8 cellular contexts compared by ENCODE assay signal in genomic region chr4:78775278-78776030, GRCh38. TPM values are rescaled to one million over a fixed set of nuclear protein-coding genes. Genes with fewer than 3 reads are reported as not detected.
DNase-seq lines count a peak whose midpoint lies in the region; ATAC-seq and TF ChIP-seq lines count a peak whose summit lies in the region.

No MANE protein-coding gene starts in this region.

- H3K36me3 ChIP-seq in KMS-11 (ENCODE audit: insufficient read depth), result no peaks in the 10 kb centered on the region; the same call in 1 of the 2 replicates

- H2AFZ ChIP-seq in KMS-11 (ENCODE audit: low read depth), result peak overlapping the region; percentile 63

- peak overlapping the region; percentile 98 for H3K27ac ChIP-seq in KMS-11
- peak overlapping the region; percentile 96 for H3K27ac ChIP-seq in temporal lobe (ENCODE audit: low read depth, low read length)

- no peaks in the 10 kb centered on the region for H3K36me3 Mint-ChIP-seq in activated naive CD4-positive, alpha-beta T cell treated with anti-CD3 and anti-CD28 coated beads, Interleukin-2, amount 50 U/mL, for 24 hours

- H3K4me3 ChIP-seq in KMS-11 (IDR thresholded peaks at IDR 0.05; ENCODE audit: insufficient read depth, low read depth, low read length), result peak overlapping the region; percentile 98

- H3K4me3 Mint-ChIP-seq in activated naive CD4-positive, alpha-beta T cell treated with anti-CD3 and anti-CD28 coated beads, Interleukin-2, amount 50 U/mL, for 24 hours, result peak overlapping the region; percentile 93

- no peak for TF ChIP-seq CTCF in KMS-11 (conservative IDR thresholded peaks at IDR 0.05; ENCODE audit: low read depth, low read length)
- TF ChIP-seq CTCF in omental fat pad (IDR thresholded peaks at IDR 0.05), result no peak

- H3K79me2 ChIP-seq in KMS-11 (ENCODE audit: insufficient read depth, low read depth), result peaks cover 39% of the 10 kb centered on the region

- peaks cover 63% of the 10 kb centered on the region for H3K4me1 ChIP-seq in KMS-11 (ENCODE audit: low read depth, poor library complexity, severe bottlenecking)

- no peaks in the 10 kb centered on the region for H3K27me3 Mint-ChIP-seq in activated naive CD4-positive, alpha-beta T cell treated with anti-CD3 and anti-CD28 coated beads, Interleukin-2, amount 50 U/mL, for 24 hours

- no peaks in the 10 kb centered on the region for H3K27me3 ChIP-seq in KMS-11 (ENCODE audit: insufficient read depth, low read depth)

- H3K9ac ChIP-seq in KMS-11, result peak overlapping the region; percentile 96

- H4K20me1 ChIP-seq in KMS-11 (ENCODE audit: insufficient read depth), result no peaks in the 10 kb centered on the region

- H3K4me1 Mint-ChIP-seq in activated naive CD4-positive, alpha-beta T cell treated with anti-CD3 and anti-CD28 coated beads, Interleukin-2, amount 50 U/mL, for 24 hours, result peaks cover 24% of the 10 kb centered on the region

- ATAC-seq in GM21786 (IDR thresholded peaks at IDR 0.05; ENCODE audit: unreplicated experiment) (peak; percentile 55), omental fat pad (ENCODE audit: low FRiP score) (peak; percentile 89)

- peak overlapping the region; percentile 91 for H3K27ac Mint-ChIP-seq in activated naive CD4-positive, alpha-beta T cell treated with anti-CD3 and anti-CD28 coated beads, Interleukin-2, amount 50 U/mL, for 24 hours

- no peaks in the 10 kb centered on the region for H3K9me3 Mint-ChIP-seq in activated naive CD4-positive, alpha-beta T cell treated with anti-CD3 and anti-CD28 coated beads, Interleukin-2, amount 50 U/mL, for 24 hours

- peak overlapping the region; percentile 86 for H3K4me2 ChIP-seq in KMS-11

- DNase-seq in ELF-1 (ENCODE audit: low read depth, low spot score) (peak; percentile 78), SK-N-DZ (ENCODE audit: low spot score) (peak; percentile 75), glomerular visceral epithelial cell (ENCODE audit: extremely low spot score) (peak; percentile 84), omental fat pad (ENCODE audit: low spot score) (peak; percentile 58)

RNA-seq across cellular contexts. Expression of gene BMP2K, which starts 0.7 kb away (rescaled TPM):
- polyA plus RNA-seq in SK-N-DZ (2014; cell fraction: cytosol; rRNA removed), result 11.5 and 20.4 TPM in 2 replicates
- polyA plus RNA-seq in SK-N-DZ (2014; cell fraction: nucleus; rRNA removed), result 14.7 and 24.3 TPM in 2 replicates
- total RNA-seq in omental fat pad (10 to 100 TPM; 33.2 to 64.1 (median 43.7) TPM), temporal lobe (37.6 TPM)

Comparison
In these comparisons a context has a peak if more than half of its experiments do, and no peak if none do; other contexts are left out.
1. Peak in every context shown above with its lines: DNase-seq, ATAC-seq, H3K4me3 ChIP-seq and H3K27ac ChIP-seq.